ENCODE assay signal across 12 cellular contexts in the genomic region with DNA sequence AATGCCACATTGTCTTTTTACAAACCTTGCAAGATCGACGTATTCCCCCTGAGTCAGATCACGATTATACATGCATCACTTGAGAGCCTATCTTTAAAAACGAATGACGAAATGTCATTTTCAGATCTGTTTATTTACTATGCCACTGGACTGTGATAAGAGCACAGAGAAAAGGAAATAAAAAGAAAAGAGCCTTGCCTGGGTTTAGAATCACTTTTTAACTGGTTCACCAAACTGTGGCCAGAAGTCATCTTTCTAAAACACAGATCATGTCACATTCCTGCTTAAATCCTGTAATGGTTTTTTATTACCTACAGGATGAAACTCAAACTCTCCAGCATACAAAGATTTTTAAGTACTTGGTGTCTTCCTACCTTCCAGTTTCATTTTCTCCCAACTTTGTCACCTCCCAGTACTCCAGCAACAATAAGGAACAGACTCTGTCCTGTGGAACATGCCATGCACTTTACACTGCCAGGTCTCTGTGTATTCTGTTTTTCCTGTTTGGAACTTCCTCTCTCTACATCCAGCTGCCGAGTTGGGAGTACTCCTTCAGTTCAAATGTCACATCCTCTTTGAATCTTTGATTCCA.
DNase-seq lines count a peak whose midpoint lies in the region; ATAC-seq, FAIRE-seq and TF ChIP-seq lines count a peak whose summit lies in the region.
"Had no signal": no experiment of that assay in that cellular context is flagged by ENCODE, and none has a peak within 500 bp of the region (broad histone marks: within the 10 kb centered on the region; RNA-seq: fewer than 3 reads in every experiment).

No MANE protein-coding gene starts in this region.

- H3K4me2 ChIP-seq in endothelial cell of umbilical vein (ENCODE audit: insufficient read depth, low read length), result peak overlapping the region; percentile 34

- no peaks in the 10 kb centered on the region for H3K9me3 Mint-ChIP-seq in activated naive CD4-positive, alpha-beta T cell treated with anti-CD3 and anti-CD28 coated beads, Interleukin-2, amount 10 ng/mL, durations not matched to agents 7 days and 5 days
- H3K9me3 Mint-ChIP-seq in activated naive CD4-positive, alpha-beta T cell treated with anti-CD3 and anti-CD28 coated beads, Interleukin-2, amount 50 U/mL, for 72 hours, result no peaks in the 10 kb centered on the region
- H3K9me3 Mint-ChIP-seq: brain had no signal

- H3K9ac ChIP-seq in endothelial cell of umbilical vein (replicated peaks; ENCODE audit: extremely low read depth, insufficient read depth, low read length), result no peak overlapping the region
- no peak overlapping the region for H3K9ac ChIP-seq in subcutaneous abdominal adipose tissue (ENCODE audit: low read length in 5 of 5)

- POLR2A ChIA-PET in endothelial cell of umbilical vein (lab: Charles Lee), result no interaction called here

- peak overlapping the region; percentile 35 for H3K27ac Mint-ChIP-seq in activated naive CD4-positive, alpha-beta T cell treated with anti-CD3 and anti-CD28 coated beads, Interleukin-2, amount 10 ng/mL, durations not matched to agents 7 days and 5 days
- H3K27ac Mint-ChIP-seq in activated naive CD4-positive, alpha-beta T cell treated with anti-CD3 and anti-CD28 coated beads, Interleukin-2, amount 50 U/mL, for 72 hours, result no peak overlapping the region

- H3K4me3 ChIP-seq in endothelial cell of umbilical vein (replicated peaks in 1 of 3; ENCODE audit: insufficient read depth in 1 of 3, low read depth in 1 of 3, low read length in 3 of 3), result no peak overlapping the region
- peak overlapping the region in 3 of 5 donors; percentile 6 to 44 (median 8) for H3K4me3 ChIP-seq in subcutaneous abdominal adipose tissue (ENCODE audit: low read depth in 1 of 5, low read length in 5 of 5)

- FAIRE-seq in endothelial cell of umbilical vein (lab: Jason Lieb, UNC), result peak; percentile 42

- H3K4me1 Mint-ChIP-seq in activated naive CD4-positive, alpha-beta T cell treated with anti-CD3 and anti-CD28 coated beads, Interleukin-2, amount 10 ng/mL, durations not matched to agents 7 days and 5 days, result peaks cover 40% of the 10 kb centered on the region

- no peaks in the 10 kb centered on the region for H3K9me3 ChIP-seq in endothelial cell of umbilical vein (replicated peaks; ENCODE audit: control insufficient read depth, insufficient read depth, low read length)
- no peaks in the 10 kb centered on the region for H3K9me3 ChIP-seq in subcutaneous abdominal adipose tissue (ENCODE audit: control insufficient read depth in 5 of 5, low read length in 5 of 5)

- TF ChIP-seq CTCF in endothelial cell of umbilical vein (IDR thresholded peaks at IDR 0.05; ENCODE audit: extremely low read depth in 1 of 2, insufficient read depth in 1 of 2, low read depth in 1 of 2, low read length in 2 of 2), result no peak

- DNase-seq in activated naive CD4-positive, alpha-beta T cell treated with anti-CD3 and anti-CD28 coated beads, Interleukin-2, amount 10 ng/mL, durations not matched to agents 7 days and 5 days, result no peak
- no peak for DNase-seq in activated naive CD4-positive, alpha-beta T cell treated with anti-CD3 and anti-CD28 coated beads, Interleukin-2, amount 50 U/mL, for 72 hours (ENCODE audit: low spot score in 2 of 2)
- peak; percentile 59 for DNase-seq in NCI-H69 (lab: John Stamatoyannopoulos, UW)
- DNase-seq in endothelial cell of umbilical vein (ENCODE audit: low read depth, low spot score), result no peak
- no peak for DNase-seq in T-helper 9 cell
- no peak for DNase-seq in NCI-H146 (lab: John Stamatoyannopoulos, UW)
- no peak for DNase-seq in caudate nucleus (lab: John Stamatoyannopoulos, UW)
- DNase-seq: H7; stimulated activated naive CD4-positive, alpha-beta T cell treated with Interleukin-2 at 50 U/mL for 16 hours had no signal

- H4K20me1 ChIP-seq in endothelial cell of umbilical vein (replicated peaks; ENCODE audit: control insufficient read depth, extremely low read depth, insufficient read depth, low read length), result no peaks in the 10 kb centered on the region

- H3K27me3 ChIP-seq in endothelial cell of umbilical vein (ENCODE audit: control insufficient read depth in 2 of 2, insufficient read depth in 2 of 2, low read length in 2 of 2) (peaks cover 1 to 2% of the 10 kb centered on the region in 2 experiments), subcutaneous abdominal adipose tissue (ENCODE audit: control insufficient read depth in 5 of 5, insufficient read depth in 4 of 5, low read length in 5 of 5) (peaks cover 0 to 7% (median 0%) of the 10 kb centered on the region in 5 donors)

- no peaks in the 10 kb centered on the region for H3K79me2 ChIP-seq in endothelial cell of umbilical vein (ENCODE audit: control insufficient read depth, insufficient read depth, low read length)

- H3K4me1 ChIP-seq in endothelial cell of umbilical vein (ENCODE audit: control insufficient read depth, extremely low read depth, insufficient read depth, low read length), result peaks cover 8% of the 10 kb centered on the region
- peaks cover 0 to 11% (median 0%) of the 10 kb centered on the region in 5 donors for H3K4me1 ChIP-seq in subcutaneous abdominal adipose tissue (ENCODE audit: control insufficient read depth in 5 of 5, insufficient read depth in 5 of 5, low read length in 5 of 5)

- H3K27ac ChIP-seq in endothelial cell of umbilical vein (ENCODE audit: insufficient read depth, low read depth, low read length) (no peak overlapping the region), subcutaneous abdominal adipose tissue (ENCODE audit: low read depth, low read length) (no peak overlapping the region), caudate nucleus (ENCODE audit: low read depth, low read length) (no peak overlapping the region)

- ATAC-seq in activated naive CD4-positive, alpha-beta T cell treated with anti-CD3 and anti-CD28 coated beads, Interleukin-2, amount 50 U/mL, for 72 hours, result no peak
- ATAC-seq: esophagus mucosa had no signal

- CTCF ChIA-PET in activated naive CD4-positive, alpha-beta T cell treated with anti-CD3 and anti-CD28 coated beads, Interleukin-2, amount 10 ng/mL, durations not matched to agents 7 days and 5 days (lab: Charles Lee), result no interaction called here
- CTCF ChIA-PET in endothelial cell of umbilical vein (lab: Charles Lee), result interaction anchor here (0.7 to 1.2 kb wide), 2 partner anchors 64 to 106 kb away, joined by 3 read pairs; no protein-coding TSS in a partner anchor

- no peaks in the 10 kb centered on the region for H3K27me3 Mint-ChIP-seq in activated naive CD4-positive, alpha-beta T cell treated with anti-CD3 and anti-CD28 coated beads, Interleukin-2, amount 10 ng/mL, durations not matched to agents 7 days and 5 days

- dilution Hi-C loops in endothelial cell of umbilical vein (cut with MboI; ENCODE audit: extremely low pct_ligation_motif_present, low sequenced_read_pairs), result no loop called here

- BruUV-seq in endothelial cell of umbilical vein (replicated peaks; lab: Mats Ljungman, UMichigan), result TSS peak; percentile 17

- intact Hi-C loops in endothelial cell of umbilical vein (cut with micrococcal nuclease), result no loop called here

- peak overlapping the region; percentile 77 for H2AFZ ChIP-seq in endothelial cell of umbilical vein (ENCODE audit: low read depth, low read length)

- H3K36me3 Mint-ChIP-seq in activated naive CD4-positive, alpha-beta T cell treated with anti-CD3 and anti-CD28 coated beads, Interleukin-2, amount 10 ng/mL, durations not matched to agents 7 days and 5 days, result peaks cover 42% of the 10 kb centered on the region
- no peaks in the 10 kb centered on the region for H3K36me3 Mint-ChIP-seq in activated naive CD4-positive, alpha-beta T cell treated with anti-CD3 and anti-CD28 coated beads, Interleukin-2, amount 50 U/mL, for 72 hours
- H3K36me3 Mint-ChIP-seq: brain had no signal

- H3K36me3 ChIP-seq in endothelial cell of umbilical vein (ENCODE audit: control insufficient read depth in 2 of 2, extremely low read depth in 1 of 2, insufficient read depth in 2 of 2, low read length in 2 of 2), result no peaks in the 10 kb centered on the region
- H3K36me3 ChIP-seq in subcutaneous abdominal adipose tissue (ENCODE audit: control insufficient read depth in 5 of 5, insufficient read depth in 5 of 5, low read length in 5 of 5), result no peaks in the 10 kb centered on the region

- H3K4me3 Mint-ChIP-seq in activated naive CD4-positive, alpha-beta T cell treated with anti-CD3 and anti-CD28 coated beads, Interleukin-2, amount 10 ng/mL, durations not matched to agents 7 days and 5 days, result no peak overlapping the region

- no peak for TF ChIP-seq POLR2A in endothelial cell of umbilical vein (IDR thresholded peaks at IDR 0.05; ENCODE audit: low read depth, low read length)

- H3K9me1 ChIP-seq in endothelial cell of umbilical vein (replicated peaks; ENCODE audit: control insufficient read depth, extremely low read depth, insufficient read depth, low read length), result no peaks in the 10 kb centered on the region

TF ChIP-seq in endothelial cell of umbilical vein, 7 proteins besides CTCF, POLR2A, EP300 and RAD21:
- no peak for TF ChIP-seq JUN (IDR thresholded peaks at IDR 0.05; ENCODE audit: borderline replicate concordance, insufficient read depth, insufficient read length, low read depth)
- TF ChIP-seq FOS (IDR thresholded peaks at IDR 0.05; ENCODE audit: borderline replicate concordance, insufficient read depth, low read length), result no peak
- TF ChIP-seq POLR2AphosphoS5 (IDR thresholded peaks at IDR 0.05; ENCODE audit: insufficient read depth, low read depth, low read length), result no peak
- TF ChIP-seq, protein P1, sequence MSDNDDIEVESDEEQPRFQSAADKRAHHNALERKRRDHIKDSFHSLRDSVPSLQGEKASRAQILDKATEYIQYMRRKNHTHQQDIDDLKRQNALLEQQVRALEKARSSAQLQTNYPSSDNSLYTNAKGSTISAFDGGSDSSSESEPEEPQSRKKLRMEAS (IDR thresholded peaks at IDR 0.05; ENCODE audit: insufficient read depth, insufficient read length), result no peak
- no peak for TF ChIP-seq MYC (IDR thresholded peaks at IDR 0.05; ENCODE audit: low read depth, low read length)
- TF ChIP-seq EZH2 (IDR thresholded peaks at IDR 0.05; ENCODE audit: borderline replicate concordance, low read depth, low read length, severe bottlenecking), result no peak
- TF ChIP-seq GATA2 (IDR thresholded peaks at IDR 0.05; ENCODE audit: insufficient read depth, insufficient read length, low read depth, low read length), result no peak

Comparison
In these comparisons a context has a peak if more than half of its experiments do, and no peak if none do; other contexts are left out.
1. H3K4me3 ChIP-seq: peak in subcutaneous abdominal adipose tissue (3 of 5); none in endothelial cell of umbilical vein (0 of 3).